Comparison of ENCODE assay signal across 17 cellular contexts in genomic region chr10:15310776-15311175, GRCh38.
DNase-seq lines count a peak whose midpoint lies in the region; ATAC-seq and TF ChIP-seq lines count a peak whose summit lies in the region.
"Had no signal": no experiment of that assay in that cellular context is flagged by ENCODE, and none has a peak within 500 bp of the region (broad histone marks: within the 10 kb centered on the region; RNA-seq: fewer than 3 reads in every experiment).

No MANE protein-coding gene starts in this region.

- H4K20me1 ChIP-seq in GM23338 (replicated peaks; ENCODE audit: insufficient read depth), result no peaks in the 10 kb centered on the region; the same call in 1 of the 2 replicates

- DNase-seq in GM23338 (ENCODE audit: low spot score) (no peak), WTC11 (ENCODE audit: low spot score) (no peak), nephron progenitor cell (no peak), endothelial cell (ENCODE audit: low spot score) (no peak)
- no peak for DNase-seq in activated CD8-positive, alpha-beta memory T cell treated with anti-CD3 and anti-CD28 coated beads, Interleukin-2, amount 10 ng/mL, durations not matched to agents 7 days and 5 days
- no peak for DNase-seq in stimulated activated CD4-positive, alpha-beta T cell treated with anti-CD3 and anti-CD28 coated beads, Interleukin-12 subunit alpha, Interleukin-12 subunit beta, amount 100 ng/mL, for 4 hours
- DNase-seq: 8988T; AML-193; Calu3; CD4-positive, CD25-positive, alpha-beta regulatory T cell; DMS 273 treated with DMSO at 0.1 percent for 48 hours; HCEC 1CT; HFFc6; IMR-90 had no signal

- H3K4me1 Mint-ChIP-seq in GM23338, result peaks cover 30% of the 10 kb centered on the region
- H3K4me1 Mint-ChIP-seq in WTC11, result peaks cover 46% of the 10 kb centered on the region
- H3K4me1 Mint-ChIP-seq in nephron progenitor cell, result peaks cover 34% of the 10 kb centered on the region
- no peaks in the 10 kb centered on the region for H3K4me1 Mint-ChIP-seq in activated CD8-positive, alpha-beta memory T cell treated with anti-CD3 and anti-CD28 coated beads, Interleukin-2, amount 10 ng/mL, durations not matched to agents 7 days and 5 days
- peaks cover 57% of the 10 kb centered on the region for H3K4me1 Mint-ChIP-seq in endothelial cell (ENCODE audit: unreplicated experiment)
- H3K4me1 Mint-ChIP-seq: CD4-positive, CD25-positive, alpha-beta regulatory T cell had no signal

- H3K27me3 Mint-ChIP-seq in GM23338 (ENCODE audit: insufficient read depth, low read depth, poor library complexity) (peaks cover 4% of the 10 kb centered on the region), WTC11 (ENCODE audit: low read depth) (no peaks in the 10 kb centered on the region), nephron progenitor cell (ENCODE audit: low read depth, poor library complexity) (no peaks in the 10 kb centered on the region), endothelial cell (ENCODE audit: unreplicated experiment) (peaks cover 7% of the 10 kb centered on the region)
- H3K27me3 Mint-ChIP-seq in activated CD8-positive, alpha-beta memory T cell treated with anti-CD3 and anti-CD28 coated beads, Interleukin-2, amount 10 ng/mL, durations not matched to agents 7 days and 5 days, result peaks cover 2% of the 10 kb centered on the region

- TF ChIP-seq CTCF in GM23338 (conservative IDR thresholded peaks at IDR 0.05; ENCODE audit: low read depth in 2 of 2) (no peak), WTC11 (IDR thresholded peaks at IDR 0.05) (no peak), nephron progenitor cell (IDR thresholded peaks at IDR 0.05) (no peak), endothelial cell (IDR thresholded peaks at IDR 0.05; ENCODE audit: unreplicated experiment) (no peak)

- H3K27me3 ChIP-seq in GM23338 (ENCODE audit: insufficient read depth), result no peaks in the 10 kb centered on the region
- H3K27me3 ChIP-seq: BLaER1 had no signal

- no peak overlapping the region for H3K4me3 ChIP-seq in GM23338
- H3K4me3 ChIP-seq: BLaER1 had no signal

- H3K36me3 Mint-ChIP-seq in GM23338 (ENCODE audit: low read depth), result no peaks in the 10 kb centered on the region
- no peaks in the 10 kb centered on the region for H3K36me3 Mint-ChIP-seq in WTC11
- H3K36me3 Mint-ChIP-seq in nephron progenitor cell (ENCODE audit: low read depth), result peaks cover 33% of the 10 kb centered on the region
- no peaks in the 10 kb centered on the region for H3K36me3 Mint-ChIP-seq in activated CD8-positive, alpha-beta memory T cell treated with anti-CD3 and anti-CD28 coated beads, Interleukin-2, amount 10 ng/mL, durations not matched to agents 7 days and 5 days
- H3K36me3 Mint-ChIP-seq in endothelial cell (ENCODE audit: low read depth, unreplicated experiment), result peaks cover 5% of the 10 kb centered on the region
- H3K36me3 Mint-ChIP-seq: CD4-positive, CD25-positive, alpha-beta regulatory T cell had no signal

- ATAC-seq in GM23338 (peak; percentile 28; the same call in 2 of the 3 replicates), WTC11 (no peak; the same call in 1 of the 2 replicates), HG03097 (IDR thresholded peaks at IDR 0.05; ENCODE audit: low FRiP score, unreplicated experiment) (no peak)
- ATAC-seq in activated CD8-positive, alpha-beta memory T cell treated with anti-CD3 and anti-CD28 coated beads, Interleukin-2, amount 10 ng/mL, durations not matched to agents 7 days and 5 days, result no peak

- no peaks in the 10 kb centered on the region for H3F3A ChIP-seq in GM23338 (replicated peaks; ENCODE audit: low read depth)

- peaks cover 6% of the 10 kb centered on the region for H3K79me2 ChIP-seq in GM23338 (replicated peaks; ENCODE audit: insufficient read depth)

- CTCF ChIA-PET in WTC11 (lab: Charles Lee), result no interaction called here
- CTCF ChIA-PET in activated CD8-positive, alpha-beta memory T cell treated with anti-CD3 and anti-CD28 coated beads, Interleukin-2, amount 10 ng/mL, durations not matched to agents 7 days and 5 days (lab: Charles Lee), result no interaction called here

- H3K9me3 Mint-ChIP-seq in GM23338 (no peaks in the 10 kb centered on the region), WTC11 (no peaks in the 10 kb centered on the region), nephron progenitor cell (no peaks in the 10 kb centered on the region), endothelial cell (ENCODE audit: unreplicated experiment) (no peaks in the 10 kb centered on the region)
- H3K9me3 Mint-ChIP-seq in activated CD8-positive, alpha-beta memory T cell treated with anti-CD3 and anti-CD28 coated beads, Interleukin-2, amount 10 ng/mL, durations not matched to agents 7 days and 5 days (ENCODE audit: low read depth), result no peaks in the 10 kb centered on the region
- H3K9me3 Mint-ChIP-seq: CD4-positive, CD25-positive, alpha-beta regulatory T cell; HFFc6 had no signal

- H3K27ac ChIP-seq in GM23338 (ENCODE audit: low read depth) (no peak overlapping the region), cingulate gyrus (ENCODE audit: low read depth, low read length) (peak overlapping the region; percentile 47)
- H3K27ac ChIP-seq: BLaER1 had no signal

- H3K4me3 Mint-ChIP-seq in GM23338 (no peak overlapping the region), WTC11 (no peak overlapping the region), nephron progenitor cell (no peak overlapping the region), endothelial cell (ENCODE audit: unreplicated experiment) (no peak overlapping the region)
- no peak overlapping the region for H3K4me3 Mint-ChIP-seq in activated CD8-positive, alpha-beta memory T cell treated with anti-CD3 and anti-CD28 coated beads, Interleukin-2, amount 10 ng/mL, durations not matched to agents 7 days and 5 days
- H3K4me3 Mint-ChIP-seq: CD4-positive, CD25-positive, alpha-beta regulatory T cell; HFFc6 had no signal

- no peak overlapping the region for H2AFZ ChIP-seq in GM23338

- no peak overlapping the region for H3K4me2 ChIP-seq in GM23338
- H3K4me2 ChIP-seq: BLaER1 had no signal

- H3K9me2 ChIP-seq in GM23338 (ENCODE audit: insufficient read depth), result no peaks in the 10 kb centered on the region

- no peaks in the 10 kb centered on the region for H3K36me3 ChIP-seq in GM23338 (ENCODE audit: insufficient read depth)

- H3K27ac Mint-ChIP-seq in GM23338 (no peak overlapping the region; the same call in 1 of the 2 replicates), WTC11 (peak overlapping the region; percentile 70; the same call in 1 of the 2 replicates), nephron progenitor cell (peak overlapping the region; percentile 91), endothelial cell (ENCODE audit: unreplicated experiment) (no peak overlapping the region)
- H3K27ac Mint-ChIP-seq in activated CD8-positive, alpha-beta memory T cell treated with anti-CD3 and anti-CD28 coated beads, Interleukin-2, amount 10 ng/mL, durations not matched to agents 7 days and 5 days, result no peak overlapping the region
- H3K27ac Mint-ChIP-seq: HFFc6 had no signal

- POLR2A ChIA-PET in WTC11 (lab: Charles Lee), result no interaction called here

- H3K4me1 ChIP-seq in GM23338 (ENCODE audit: insufficient read depth), result peaks cover 11% of the 10 kb centered on the region; the same call in 1 of the 2 replicates

TF ChIP-seq in GM23338, 12 proteins besides CTCF, POLR2A, EP300 and RAD21:
- TF ChIP-seq EZH2 (IDR thresholded peaks at IDR 0.05; ENCODE audit: low read depth, unreplicated experiment) (no peak), ZNF114 (CRISPR knock-in tag; IDR thresholded peaks at IDR 0.05) (no peak), JUNB (IDR thresholded peaks at IDR 0.05; ENCODE audit: unreplicated experiment) (no peak), POLR2AphosphoS5 (IDR thresholded peaks at IDR 0.05; ENCODE audit: low read depth) (no peak), ETS1 (IDR thresholded peaks at IDR 0.05) (no peak), EZH2phosphoT487 (IDR thresholded peaks at IDR 0.05; ENCODE audit: unreplicated experiment) (no peak), STAT1 (IDR thresholded peaks at IDR 0.05; ENCODE audit: unreplicated experiment) (no peak)

TF ChIP-seq in WTC11, 78 proteins besides CTCF, POLR2A, EP300 and RAD21 (continues in another document):
- TF ChIP-seq NR3C1 (CRISPR knock-in tag; conservative IDR thresholded peaks at IDR 0.05; ENCODE audit: low read depth), result no peak
- no peak for TF ChIP-seq TEAD4 (CRISPR knock-in tag; IDR thresholded peaks at IDR 0.05)
- TF ChIP-seq FOXJ3 (CRISPR knock-in tag; IDR thresholded peaks at IDR 0.05; ENCODE audit: borderline replicate concordance), result no peak
- TF ChIP-seq ZNF396 (CRISPR knock-in tag; IDR thresholded peaks at IDR 0.05; ENCODE audit: borderline replicate concordance), result no peak
- TF ChIP-seq PRRX2 (CRISPR knock-in tag; IDR thresholded peaks at IDR 0.05), result no peak
- TF ChIP-seq SMAD3 (CRISPR knock-in tag; IDR thresholded peaks at IDR 0.05; ENCODE audit: borderline replicate concordance), result no peak
- no peak for TF ChIP-seq ZNF512 (CRISPR knock-in tag; IDR thresholded peaks at IDR 0.05; ENCODE audit: borderline replicate concordance)

Comparison
In these comparisons a context has a peak if more than half of its experiments do, and no peak if none do; other contexts are left out.
1. H3K27ac Mint-ChIP-seq: peak in WTC11 (single experiment) and nephron progenitor cell (single experiment); none in GM23338 (single experiment), activated CD8-positive, alpha-beta memory T cell treated with anti-CD3 and anti-CD28 coated beads, Interleukin-2, amount 10 ng/mL, durations not matched to agents 7 days and 5 days (single experiment) and endothelial cell (single experiment).